20 cellular contexts compared by ENCODE assay signal in the genomic region with DNA sequence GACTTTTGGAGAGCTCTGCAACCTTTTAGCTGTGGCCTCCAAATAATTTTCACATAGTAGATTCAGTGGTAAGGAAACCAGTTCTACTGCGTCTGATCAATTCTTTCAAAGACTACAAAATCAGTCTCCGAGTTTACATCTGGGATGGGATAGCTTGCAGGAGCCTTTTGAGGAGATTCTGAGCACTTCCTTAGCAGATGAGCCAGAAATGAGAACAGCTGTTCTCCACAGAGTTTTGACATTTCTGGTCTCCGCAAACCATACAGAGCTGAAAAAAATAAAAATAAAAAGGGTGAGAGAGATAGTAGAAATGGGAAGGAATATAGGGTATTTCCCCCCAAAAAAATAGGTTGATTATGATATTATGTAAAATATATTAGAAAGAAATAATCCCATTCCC.
"Had no signal": no experiment of that assay in that cellular context is flagged by ENCODE, and none has a peak within 500 bp of the region (broad histone marks: within the 10 kb centered on the region; RNA-seq: fewer than 3 reads in every experiment).

No MANE protein-coding gene starts in this region.

- H3K9me3 ChIP-seq: neutrophil, psoas muscle, sigmoid colon, spleen, suprapubic skin, thoracic aorta, tibial artery, upper lobe of right lung had no signal

- H3K4me1 ChIP-seq: neural progenitor cell, parathyroid adenoma, psoas muscle, spleen, suprapubic skin had no signal

- ATAC-seq: naive thymus-derived CD8-positive, alpha-beta T cell; psoas muscle; stimulated activated effector memory CD8-positive, alpha-beta T cell treated with anti-CD3 and anti-CD28 coated beads, Interleukin-12 subunit alpha, Interleukin-12 subunit beta, amount 100 ng/mL, for 72 hours; upper lobe of right lung had no signal

- H3K36me3 ChIP-seq: neural progenitor cell, neutrophil, sigmoid colon, spleen, suprapubic skin, thoracic aorta, tibial artery, upper lobe of right lung had no signal

- H3K4me3 ChIP-seq: lung, neural progenitor cell, psoas muscle, sigmoid colon, spleen, suprapubic skin, thoracic aorta, tibial artery, upper lobe of right lung had no signal

- H3K27ac ChIP-seq: neural progenitor cell, neutrophil, parathyroid adenoma, psoas muscle, spleen, suprapubic skin, thoracic aorta, tibial artery, upper lobe of right lung had no signal

- H3K27me3 ChIP-seq: neural progenitor cell, neutrophil, sigmoid colon, spleen, suprapubic skin, tibial artery, upper lobe of right lung had no signal

- DNase-seq: head of caudate nucleus; islet precursor cell; naive thymus-derived CD8-positive, alpha-beta T cell; nephron progenitor cell; occipital lobe; psoas muscle; sigmoid colon; small intestine; spleen; stimulated activated CD4-positive, alpha-beta T cell treated with anti-CD3 and anti-CD28 coated beads, Interleukin-4, amount 100 ng/mL, for 24 hours; stimulated activated naive CD4-positive, alpha-beta T cell; tibial artery; upper lobe of right lung had no signal
